15 cellular contexts compared by ENCODE assay signal in genomic region chr20:20224806-20225205, GRCh38.
DNase-seq lines count a peak whose midpoint lies in the region; TF ChIP-seq lines count a peak whose summit lies in the region.
"Had no signal": no experiment of that assay in that cellular context is flagged by ENCODE, and none has a peak within 500 bp of the region (broad histone marks: within the 10 kb centered on the region; RNA-seq: fewer than 3 reads in every experiment).

No MANE protein-coding gene starts in this region.

- intact Hi-C loops in activated CD4-positive, alpha-beta T cell treated with anti-CD3 and anti-CD28 coated beads, Interleukin-2, amount 10 ng/mL, durations not matched to agents 24 days and 14 days (cut with micrococcal nuclease): no loop called here

- peaks cover 2% of the 10 kb centered on the region for H3K27me3 Mint-ChIP-seq in glutamatergic neuron (ENCODE audit: unreplicated experiment)
- H3K27me3 Mint-ChIP-seq in activated CD4-positive, alpha-beta T cell treated with anti-CD3 and anti-CD28 coated beads, Interleukin-2, amount 10 ng/mL, durations not matched to agents 24 days and 14 days: peaks cover 7% of the 10 kb centered on the region

- peaks cover 2% of the 10 kb centered on the region for H3K9me3 Mint-ChIP-seq in glutamatergic neuron (ENCODE audit: unreplicated experiment)
- no peaks in the 10 kb centered on the region for H3K9me3 Mint-ChIP-seq in activated CD4-positive, alpha-beta T cell treated with anti-CD3 and anti-CD28 coated beads, Interleukin-2, amount 10 ng/mL, durations not matched to agents 24 days and 14 days

- H3K4me1 Mint-ChIP-seq in glutamatergic neuron (ENCODE audit: low read depth, unreplicated experiment): peaks cover 10% of the 10 kb centered on the region
- H3K4me1 Mint-ChIP-seq in activated CD4-positive, alpha-beta T cell treated with anti-CD3 and anti-CD28 coated beads, Interleukin-2, amount 10 ng/mL, durations not matched to agents 24 days and 14 days: no peaks in the 10 kb centered on the region
- H3K4me1 Mint-ChIP-seq: T-helper 17 cell had no signal

- H3K27ac Mint-ChIP-seq in glutamatergic neuron (ENCODE audit: unreplicated experiment): no peak overlapping the region
- H3K27ac Mint-ChIP-seq in activated CD4-positive, alpha-beta T cell treated with anti-CD3 and anti-CD28 coated beads, Interleukin-2, amount 10 ng/mL, durations not matched to agents 24 days and 14 days: no peak overlapping the region
- H3K27ac Mint-ChIP-seq: H9, T-helper 17 cell had no signal

- no peak overlapping the region for H3K4me3 ChIP-seq in fibroblast of mammary gland (ENCODE audit: control insufficient read depth, low read depth, low read length)
- H3K4me3 ChIP-seq: MG63 had no signal

- TF ChIP-seq CTCF in fibroblast of mammary gland (conservative IDR thresholded peaks at IDR 0.05; ENCODE audit: control insufficient read depth, insufficient read depth, low read depth, low read length) (no peak), glutamatergic neuron (IDR thresholded peaks at IDR 0.05; ENCODE audit: partially characterized antibody, unreplicated experiment) (no peak)

- H3K4me3 Mint-ChIP-seq in glutamatergic neuron (ENCODE audit: unreplicated experiment): no peak overlapping the region
- H3K4me3 Mint-ChIP-seq in activated CD4-positive, alpha-beta T cell treated with anti-CD3 and anti-CD28 coated beads, Interleukin-2, amount 10 ng/mL, durations not matched to agents 24 days and 14 days: no peak overlapping the region
- H3K4me3 Mint-ChIP-seq: H9, T-helper 17 cell had no signal

- peaks cover 9% of the 10 kb centered on the region for H3K36me3 Mint-ChIP-seq in glutamatergic neuron (ENCODE audit: unreplicated experiment)
- H3K36me3 Mint-ChIP-seq in activated CD4-positive, alpha-beta T cell treated with anti-CD3 and anti-CD28 coated beads, Interleukin-2, amount 10 ng/mL, durations not matched to agents 24 days and 14 days (ENCODE audit: low read depth): no peaks in the 10 kb centered on the region

- no peak for TF ChIP-seq POLR2A in erythroblast (IDR thresholded peaks at IDR 0.05; ENCODE audit: low read length)

- DNase-seq in NCI-H510A treated with DMSO at 0.1 percent for 48 hours (lab: John Stamatoyannopoulos, UW): peak; percentile 79
- no peak for DNase-seq in NCI-H510A (lab: John Stamatoyannopoulos, UW)
- peak; percentile 63 for DNase-seq in NCI-H1092 treated with DMSO at 0.1 percent for 48 hours (lab: John Stamatoyannopoulos, UW)
- peak; percentile 6 for DNase-seq in fibroblast of mammary gland (ENCODE audit: low read depth)
- no peak for DNase-seq in glutamatergic neuron
- no peak for DNase-seq in erythroblast (lab: John Stamatoyannopoulos, UW)
- no peak for DNase-seq in activated CD4-positive, alpha-beta T cell treated with anti-CD3 and anti-CD28 coated beads, Interleukin-2, amount 10 ng/mL, durations not matched to agents 24 days and 14 days
- DNase-seq: ACHN, AML-193, GDM1, H9, KG1, MG63, NCI-H524, T-helper 17 cell had no signal

Comparison
In these comparisons a context has a peak if more than half of its experiments do, and no peak if none do; other contexts are left out.
1. DNase-seq: peak in NCI-H510A treated with DMSO at 0.1 percent for 48 hours (single experiment), NCI-H1092 treated with DMSO at 0.1 percent for 48 hours (single experiment) and fibroblast of mammary gland (single experiment); none in NCI-H510A (single experiment), glutamatergic neuron (single experiment), erythroblast (0 of 2) and activated CD4-positive, alpha-beta T cell treated with anti-CD3 and anti-CD28 coated beads, Interleukin-2, amount 10 ng/mL, durations not matched to agents 24 days and 14 days (single experiment).